Comparison of ENCODE assay signal across 30 cellular contexts in genomic region chr3:151330899-151331298, GRCh38. TPM values are rescaled to one million over a fixed set of nuclear protein-coding genes. Genes with fewer than 3 reads are reported as not detected.
DNase-seq lines count a peak whose midpoint lies in the region; ATAC-seq and TF ChIP-seq lines count a peak whose summit lies in the region.
"Had no signal": no experiment of that assay in that cellular context is flagged by ENCODE, and none has a peak within 500 bp of the region (broad histone marks: within the 10 kb centered on the region; RNA-seq: fewer than 3 reads in every experiment).

No MANE protein-coding gene starts in this region.

- CTCF ChIA-PET in IMR-90 (lab: Yijun Ruan, JAX) = interaction anchor here (0.5 kb wide), 1 partner anchor 565 kb away, joined by 5 read pairs; no protein-coding TSS in a partner anchor

- no peaks in the 10 kb centered on the region for H4K20me1 ChIP-seq in BLaER1 treated with 17β-estradiol and CSF1 and Interleukin-3, amounts not matched to agents 10 nM and 100 nM
- H4K20me1 ChIP-seq in IMR-90 (ENCODE audit: insufficient read depth, low read length) = no peaks in the 10 kb centered on the region
- H4K20me1 ChIP-seq: BLaER1 had no signal

- in situ Hi-C loops in IMR-90 (cut with MboI; ENCODE audit: low sequenced_read_pairs) = no loop called here

- ATAC-seq in IMR-90 (ENCODE audit: low read depth) = no peak; the same call in 1 of the 2 replicates
- ATAC-seq in lower lobe of right lung = peak; percentile 27 to 53
- ATAC-seq in GM18517 (IDR thresholded peaks at IDR 0.05; ENCODE audit: unreplicated experiment) = no peak
- ATAC-seq: activated CD4-positive, CD25-positive, alpha-beta regulatory T cell treated with anti-CD3 and anti-CD28 coated beads, Interleukin-2, amount 50 U/mL, for 24 hours; foreskin keratinocyte; heart right ventricle; right cardiac atrium; T-cell had no signal

- H3K9ac ChIP-seq in BLaER1 treated with 17β-estradiol and CSF1 and Interleukin-3, amounts not matched to agents 10 nM and 100 nM = peak overlapping the region in 1 of 11 experiments; percentile 47; a peak in 2 of 22 replicates
- no peak overlapping the region for H3K9ac ChIP-seq in IMR-90 (ENCODE audit: low read depth, low read length)
- no peak overlapping the region for H3K9ac ChIP-seq in mesendoderm (ENCODE audit: low read length)
- H3K9ac ChIP-seq: BLaER1, parathyroid adenoma had no signal

- no peak overlapping the region for H2BK20ac ChIP-seq in IMR-90 (ENCODE audit: low read depth, low read length)

- no peak overlapping the region for H3K4ac ChIP-seq in IMR-90 (ENCODE audit: low read depth, low read length)
- H3K4ac ChIP-seq in mesendoderm (ENCODE audit: low read depth, low read length) = no peak overlapping the region

- no peak overlapping the region for H2AK9ac ChIP-seq in IMR-90 (replicated peaks; ENCODE audit: low read depth, low read length, poor library complexity)

- H4K5ac ChIP-seq in IMR-90 (ENCODE audit: low read depth, low read length) = no peak overlapping the region
- no peak overlapping the region for H4K5ac ChIP-seq in mesendoderm (ENCODE audit: low read length)

- H3K36me3 ChIP-seq in BLaER1 treated with 17β-estradiol and CSF1 and Interleukin-3, amounts not matched to agents 10 nM and 100 nM = no peaks in the 10 kb centered on the region
- no peaks in the 10 kb centered on the region for H3K36me3 ChIP-seq in IMR-90 (ENCODE audit: control insufficient read depth, insufficient read depth, low read length)
- H3K36me3 ChIP-seq in lower lobe of right lung = no peaks in the 10 kb centered on the region
- H3K36me3 ChIP-seq in mesendoderm (ENCODE audit: control insufficient read depth, insufficient read depth, low read length) = no peaks in the 10 kb centered on the region
- H3K36me3 ChIP-seq: BLaER1, heart right ventricle had no signal

- no peaks in the 10 kb centered on the region for H3K9me1 ChIP-seq in IMR-90 (ENCODE audit: insufficient read depth, low read length)

- H2AK5ac ChIP-seq in IMR-90 (ENCODE audit: low read depth, low read length) (no peak overlapping the region), mesendoderm (ENCODE audit: low read length) (no peak overlapping the region)

- no peak overlapping the region for H3K23ac ChIP-seq in IMR-90 (ENCODE audit: low read depth, low read length)
- H3K23ac ChIP-seq in mesendoderm (ENCODE audit: low read length) = no peak overlapping the region

- H2AFZ ChIP-seq in IMR-90 (replicated peaks; ENCODE audit: low read length, poor library complexity) = no peak overlapping the region
- H2AFZ ChIP-seq: parathyroid adenoma, PC-9 had no signal

- no peak for TF ChIP-seq RAD21 in IMR-90 (IDR thresholded peaks at IDR 0.05; ENCODE audit: low read length)

- H2BK5ac ChIP-seq in IMR-90 (ENCODE audit: low read depth, low read length, poor library complexity, severe bottlenecking) (no peak overlapping the region), mesendoderm (ENCODE audit: low read length) (no peak overlapping the region)

- H3K56ac ChIP-seq in IMR-90 (ENCODE audit: extremely low read depth, insufficient read depth, low read length) (no peak overlapping the region), mesendoderm (ENCODE audit: low read length) (no peak overlapping the region)

- no peaks in the 10 kb centered on the region for H3K9me3 ChIP-seq in BLaER1 treated with 17β-estradiol and CSF1 and Interleukin-3, amounts not matched to agents 10 nM and 100 nM (replicated peaks in 1 of 11)
- H3K9me3 ChIP-seq in IMR-90 (ENCODE audit: control insufficient read depth, insufficient read depth, low read length) (no peaks in the 10 kb centered on the region), lower lobe of right lung (no peaks in the 10 kb centered on the region)
- H3K9me3 ChIP-seq: BLaER1, Caco-2, heart right ventricle had no signal

- H3K27ac ChIP-seq in BLaER1 treated with 17β-estradiol and CSF1 and Interleukin-3, amounts not matched to agents 10 nM and 100 nM = peak overlapping the region in 7 of 11 experiments; percentile 13 to 72 (median 68); a peak in 12 of 22 replicates
- H3K27ac ChIP-seq in IMR-90 (ENCODE audit: insufficient read depth, low read length) (no peak overlapping the region), lower lobe of right lung (no peak overlapping the region), mesendoderm (ENCODE audit: low read depth, low read length) (no peak overlapping the region)
- H3K27ac ChIP-seq: BLaER1, epithelial cell of prostate, foreskin keratinocyte, parathyroid adenoma, PC-9 had no signal

- no peaks in the 10 kb centered on the region for H3K79me2 ChIP-seq in mesendoderm (ENCODE audit: control insufficient read depth, insufficient read depth, low read length)
- H3K79me2 ChIP-seq: parathyroid adenoma had no signal

- TF ChIP-seq CTCF in IMR-90 (conservative IDR thresholded peaks at IDR 0.05; ENCODE audit: low read depth, low read length) = no peak
- no peak for TF ChIP-seq CTCF in lower lobe of right lung (IDR thresholded peaks at IDR 0.05)

- H2BK15ac ChIP-seq in IMR-90 (ENCODE audit: low read depth, low read length) = no peak overlapping the region
- H2BK15ac ChIP-seq in mesendoderm (replicated peaks; ENCODE audit: low read depth) = no peak overlapping the region

- no TSS peak for BruUV-seq in IMR-90 (replicated peaks; lab: Mats Ljungman, UMichigan)

- H2BK120ac ChIP-seq in IMR-90 (ENCODE audit: low read depth, low read length) (no peak overlapping the region), mesendoderm (ENCODE audit: low read depth, low read length) (no peak overlapping the region)

- no peak overlapping the region for H3K4me3 ChIP-seq in BLaER1 treated with 17β-estradiol and CSF1 and Interleukin-3, amounts not matched to agents 10 nM and 100 nM
- H3K4me3 ChIP-seq in IMR-90 (ENCODE audit: insufficient read depth, low read depth, low read length) (no peak overlapping the region), lower lobe of right lung (no peak overlapping the region), mesendoderm (ENCODE audit: low read length) (no peak overlapping the region)
- H3K4me3 ChIP-seq: BLaER1, heart right ventricle, PC-9 had no signal

- H3K27me3 ChIP-seq in BLaER1 treated with 17β-estradiol and CSF1 and Interleukin-3, amounts not matched to agents 10 nM and 100 nM = no peaks in the 10 kb centered on the region
- H3K27me3 ChIP-seq in IMR-90 (ENCODE audit: control insufficient read depth, insufficient read depth, low read length) = no peaks in the 10 kb centered on the region
- H3K27me3 ChIP-seq in lower lobe of right lung (ENCODE audit: low read depth) = no peaks in the 10 kb centered on the region
- no peaks in the 10 kb centered on the region for H3K27me3 ChIP-seq in mesendoderm (ENCODE audit: insufficient read depth, low read length, poor library complexity)
- H3K27me3 ChIP-seq: BLaER1, foreskin keratinocyte, heart right ventricle had no signal

- POLR2A ChIA-PET in IMR-90 (lab: Charles Lee; ENCODE audit: unreplicated experiment) = no interaction called here

- H4K91ac ChIP-seq in IMR-90 (ENCODE audit: insufficient read depth, low read depth, low read length) = no peak overlapping the region

- DNase-seq in IMR-90 (peak; percentile 20), SKM-1 treated with dmso at 0.1 percent for 144 hours (lab: John Stamatoyannopoulos, UW; ENCODE audit: unreplicated experiment) (peak; percentile 66), lower lobe of right lung (no peak), NCI-H2171 (lab: John Stamatoyannopoulos, UW) (no peak), mesendoderm (no peak), NCI-H2081 treated with DMSO at 0.1 percent for 48 hours (lab: John Stamatoyannopoulos, UW) (no peak)
- DNase-seq: ACHN; activated CD4-positive, alpha-beta memory T cell treated with anti-CD3 and anti-CD28 coated beads, Interleukin-2, amount 10 ng/mL, durations not matched to agents 7 days and 5 days; activated CD8-positive, alpha-beta memory T cell treated with anti-CD3 and anti-CD28 coated beads, Interleukin-2, amount 50 U/mL, for 48 hours; anterior cingulate cortex; Caco-2; effector CD8-positive, alpha-beta T cell; foreskin keratinocyte; heart right ventricle; NCI-H2029 treated with DMSO at 0.1 percent for 48 hours; NCI-H748 treated with DMSO at 0.1 percent for 48 hours; PC-9; right cardiac atrium; SHP77; stimulated activated CD4-positive, alpha-beta T cell treated with anti-CD3 and anti-CD28 coated beads, Interleukin-4, amount 100 ng/mL, for 1 hour; T-cell had no signal

- no peak overlapping the region for H3K14ac ChIP-seq in IMR-90 (replicated peaks; ENCODE audit: low read depth, low read length)

- no peaks in the 10 kb centered on the region for H3K79me1 ChIP-seq in IMR-90 (ENCODE audit: low read depth in 1 of 2, low read length in 2 of 2)
- no peaks in the 10 kb centered on the region for H3K79me1 ChIP-seq in mesendoderm (ENCODE audit: low read length)

- TF ChIP-seq POLR2A in IMR-90 (IDR thresholded peaks at IDR 0.05; ENCODE audit: low read depth, low read length) = no peak

- intact Hi-C loops in IMR-90 (cut with micrococcal nuclease) (no loop called here), lower lobe of right lung (cut with DNase I) (no loop called here)

- peak overlapping the region in 8 of 11 experiments; percentile 13 to 90 (median 70); a peak in 14 of 22 replicates for H3K4me2 ChIP-seq in BLaER1 treated with 17β-estradiol and CSF1 and Interleukin-3, amounts not matched to agents 10 nM and 100 nM
- H3K4me2 ChIP-seq in IMR-90 (ENCODE audit: low read depth, low read length) (no peak overlapping the region), mesendoderm (ENCODE audit: low read length) (no peak overlapping the region)
- H3K4me2 ChIP-seq: BLaER1, PC-9 had no signal

- dilution Hi-C loops in IMR-90 (cut with HindIII; ENCODE audit: low sequenced_read_pairs, unreplicated experiment) = no loop called here

- peaks cover 0 to 74% (median 35%) of the 10 kb centered on the region in 10 experiments; a peak in 14 of 20 replicates for H3K4me1 ChIP-seq in BLaER1 treated with 17β-estradiol and CSF1 and Interleukin-3, amounts not matched to agents 10 nM and 100 nM
- H3K4me1 ChIP-seq in IMR-90 (ENCODE audit: control insufficient read depth, insufficient read depth, low read length) = peaks cover 2% of the 10 kb centered on the region; the same call in 1 of the 2 replicates
- H3K4me1 ChIP-seq in lower lobe of right lung = peaks cover 11% of the 10 kb centered on the region
- H3K4me1 ChIP-seq in mesendoderm (ENCODE audit: control insufficient read depth, low read depth, low read length) = no peaks in the 10 kb centered on the region
- H3K4me1 ChIP-seq: BLaER1, Caco-2, foreskin keratinocyte had no signal

- H3K18ac ChIP-seq in IMR-90 (ENCODE audit: low read depth, low read length) (no peak overlapping the region), mesendoderm (ENCODE audit: low read length) (no peak overlapping the region)

- H4K8ac ChIP-seq in IMR-90 (ENCODE audit: low read depth in 2 of 2, low read length in 2 of 2) = no peak overlapping the region
- H4K8ac ChIP-seq in mesendoderm (ENCODE audit: low read depth, low read length) = no peak overlapping the region

RNA-seq across cellular contexts. Expression of gene P2RY13, which starts 1.6 kb away (rescaled TPM):
- total RNA-seq in IMR-90 (2012; rRNA removed) (not detected in 2 replicates), lower lobe of right lung (14.4 TPM)
- not detected in 2 replicates for polyA plus RNA-seq in IMR-90 (2012; rRNA removed)
- polyA plus RNA-seq in IMR-90 (2012; cell fraction: cytosol; rRNA removed) = not detected in 2 replicates
- not detected in 2 replicates for polyA plus RNA-seq in IMR-90 (2012; cell fraction: nucleus; rRNA removed; ENCODE audit: low replicate concordance)
- polyA plus RNA-seq in mesendoderm (2013, experiment 1 of 2) = not detected
- not detected for polyA plus RNA-seq in mesendoderm (2013, experiment 2 of 2)
- total RNA-seq: activated CD4-positive, alpha-beta memory T cell treated with anti-CD3 and anti-CD28 coated beads, Interleukin-2, amount 10 ng/mL, durations not matched to agents 7 days and 5 days; bronchial epithelial cell; Caco-2; foreskin keratinocyte; PC-9; T-cell had no signal
- polyA plus RNA-seq: foreskin keratinocyte had no signal

RNA-seq across cellular contexts. Expression of gene GPR87, which starts 14.3 kb away (rescaled TPM):
- 0.28 and 0.36 TPM in 2 replicates for total RNA-seq in IMR-90 (2012; rRNA removed)
- polyA plus RNA-seq in IMR-90 (2012; rRNA removed) = 0.26 TPM in 2 replicates
- polyA plus RNA-seq in IMR-90 (2012; cell fraction: cytosol; rRNA removed) = 0.05 and 0.06 TPM in 2 replicates
- 0.05 and 0.21 TPM in 2 replicates for polyA plus RNA-seq in IMR-90 (2012; cell fraction: nucleus; rRNA removed; ENCODE audit: low replicate concordance)
- 0.24 TPM for total RNA-seq in lower lobe of right lung
- polyA plus RNA-seq in mesendoderm (2013, experiment 1 of 2) = 0.70 TPM
- polyA plus RNA-seq in mesendoderm (2013, experiment 2 of 2) = 0.55 TPM
- total RNA-seq: heart right ventricle, right cardiac atrium, T-cell had no signal
- polyA plus RNA-seq: neural cell, right cardiac atrium had no signal

RNA-seq across cellular contexts. Expression of gene P2RY14, which starts 52.6 kb away (rescaled TPM):
- total RNA-seq in IMR-90 (2012; rRNA removed) (not detected in 2 replicates), lower lobe of right lung (5.7 TPM)
- polyA plus RNA-seq in IMR-90 (2012; rRNA removed) = not detected in 2 replicates
- polyA plus RNA-seq in IMR-90 (2012; cell fraction: cytosol; rRNA removed) = not detected in 2 replicates
- not detected in 2 replicates for polyA plus RNA-seq in IMR-90 (2012; cell fraction: nucleus; rRNA removed; ENCODE audit: low replicate concordance)
- polyA plus RNA-seq in mesendoderm (2013, experiment 1 of 2) = 0.01 TPM
- polyA plus RNA-seq in mesendoderm (2013, experiment 2 of 2) = 0.03 TPM
- total RNA-seq: bronchial epithelial cell, Caco-2, foreskin keratinocyte, kidney epithelial cell, PC-9 had no signal
- polyA plus RNA-seq: foreskin keratinocyte, neural cell had no signal

RNA-seq across cellular contexts. Expression of gene P2RY12, which starts 53.7 kb away (rescaled TPM):
- total RNA-seq in IMR-90 (2012; rRNA removed) (not detected in 2 replicates), lower lobe of right lung (6.2 TPM)
- not detected in 2 replicates for polyA plus RNA-seq in IMR-90 (2012; rRNA removed)
- polyA plus RNA-seq in IMR-90 (2012; cell fraction: cytosol; rRNA removed) = not detected in 2 replicates
- polyA plus RNA-seq in IMR-90 (2012; cell fraction: nucleus; rRNA removed; ENCODE audit: low replicate concordance) = not detected in 2 replicates
- polyA plus RNA-seq in mesendoderm (2013, experiment 1 of 2) = not detected
- polyA plus RNA-seq in mesendoderm (2013, experiment 2 of 2) = not detected
- total RNA-seq: activated CD4-positive, alpha-beta memory T cell treated with anti-CD3 and anti-CD28 coated beads, Interleukin-2, amount 10 ng/mL, durations not matched to agents 7 days and 5 days; bronchial epithelial cell; Caco-2; foreskin keratinocyte; kidney epithelial cell; PC-9 had no signal
- polyA plus RNA-seq: foreskin keratinocyte, neural cell had no signal

Comparison
In these comparisons a context has a peak if more than half of its experiments do, and no peak if none do; other contexts are left out.
1. H3K27ac ChIP-seq: peak in BLaER1 treated with 17β-estradiol and CSF1 and Interleukin-3, amounts not matched to agents 10 nM and 100 nM (7 of 11); none in IMR-90 (single experiment), lower lobe of right lung (single experiment) and mesendoderm (single experiment).
2. H3K4me2 ChIP-seq: peak in BLaER1 treated with 17β-estradiol and CSF1 and Interleukin-3, amounts not matched to agents 10 nM and 100 nM (8 of 11); none in IMR-90 (single experiment) and mesendoderm (single experiment).
3. ATAC-seq: peak in lower lobe of right lung (2 of 2); none in IMR-90 (single experiment) and GM18517 (single experiment).
4. DNase-seq: peak in IMR-90 (single experiment) and SKM-1 treated with dmso at 0.1 percent for 144 hours (single experiment); none in lower lobe of right lung (single experiment), NCI-H2171 (single experiment), mesendoderm (single experiment) and NCI-H2081 treated with DMSO at 0.1 percent for 48 hours (single experiment).
5. RNA of gene P2RY13, which starts 1.6 kb away (total RNA-seq): 14.4 TPM in lower lobe of right lung (single experiment); not detected in IMR-90; every median in the first group is over 10 times any median in the second.